In the genomic region with DNA sequence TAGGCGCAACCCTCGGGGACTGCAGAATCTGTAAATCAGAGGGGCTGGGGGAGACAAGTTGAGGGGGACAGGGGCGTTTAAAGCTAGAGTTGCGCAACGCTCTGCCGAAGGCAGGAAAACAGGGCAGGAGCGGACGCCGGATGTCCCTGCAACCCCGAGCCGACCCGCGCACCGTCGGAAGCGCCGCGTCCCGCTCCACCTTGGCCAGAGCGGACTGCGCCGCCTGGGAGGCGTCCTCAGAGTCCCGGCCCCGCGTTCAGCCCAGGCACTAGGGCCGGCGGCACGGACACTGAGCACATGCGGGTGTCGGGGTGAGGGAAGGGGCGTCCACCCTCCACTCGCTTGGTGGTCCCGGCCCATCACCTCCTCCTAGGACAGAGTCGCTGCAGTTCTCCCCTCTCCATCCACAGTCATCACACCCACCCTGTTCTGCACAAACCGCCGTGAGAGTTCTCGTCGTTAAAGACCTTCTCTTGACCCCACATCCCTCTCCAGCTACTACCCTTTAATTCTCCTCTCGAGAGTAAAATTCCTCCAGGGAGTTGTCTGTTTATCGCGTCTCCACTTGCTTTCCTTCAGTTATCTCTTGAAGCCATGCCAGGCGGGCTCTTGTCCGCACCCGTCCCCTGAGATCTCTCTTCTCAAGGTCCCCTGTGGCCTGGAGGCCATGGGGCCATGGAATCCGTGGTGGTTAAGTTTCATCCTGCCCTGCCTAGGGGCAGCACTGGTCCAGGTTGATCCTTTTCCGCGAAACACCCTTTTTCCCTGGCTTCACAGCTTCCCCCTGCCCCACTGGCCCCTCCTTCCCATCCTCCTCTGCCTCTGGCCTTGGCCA, we compare ENCODE assay signal across 6 cellular contexts. TPM values are rescaled to one million over a fixed set of nuclear protein-coding genes. Genes with fewer than 3 reads are reported as not detected.
DNase-seq lines count a peak whose midpoint lies in the region; TF ChIP-seq lines count a peak whose summit lies in the region.

No MANE protein-coding gene starts in this region.

- peak; percentile 64 for DNase-seq in ELR (ENCODE audit: low read depth)
- no peak for DNase-seq in PC-9
- DNase-seq in right atrium auricular region (ENCODE audit: low spot score), result no peak
- DNase-seq in uterus, result peak in 1 of 2 donors; percentile 59
- no peak for DNase-seq in middle frontal gyrus (ENCODE audit: extremely low spot score, low spot score)
- no peak for DNase-seq in effector CD4-positive, alpha-beta T cell

- 0 out of 2 replicates have a peak overlapping the region, but pooled peaks have one; percentile 19 for H2AFZ ChIP-seq in PC-9

- TF ChIP-seq CTCF in PC-9 (conservative IDR thresholded peaks at IDR 0.05), result no peak
- peak in 1 of 2 donors; percentile 17 for TF ChIP-seq CTCF in right atrium auricular region (IDR thresholded peaks at IDR 0.05)
- TF ChIP-seq CTCF in uterus (IDR thresholded peaks at IDR 0.05), result peak in 1 of 4 experiments; percentile 0

- peaks cover 25% of the 10 kb centered on the region for H3K79me2 ChIP-seq in PC-9 (ENCODE audit: low read depth)

- H3F3A ChIP-seq in PC-9 (ENCODE audit: insufficient read depth, low read depth), result peaks cover 39% of the 10 kb centered on the region; the same call in 1 of the 2 replicates

- H3K27ac ChIP-seq in PC-9 (no peak overlapping the region), right atrium auricular region (peak overlapping the region; percentile 95 to 97), uterus (peak overlapping the region; percentile 97 to 98)

- peak overlapping the region; percentile 77 for H3K4me2 ChIP-seq in PC-9

- CTCF ChIA-PET in PC-9 (lab: Charles Lee), result interaction anchor here (0.6 to 1.4 kb wide), 3 partner anchors 41 to 189 kb away, joined by 3 to 12 read pairs (median 3); no protein-coding TSS in a partner anchor

- H3K4me3 ChIP-seq in PC-9, result peak overlapping the region; percentile 85; the same call in 1 of the 2 replicates
- H3K4me3 ChIP-seq in right atrium auricular region, result peak overlapping the region; percentile 88 to 93
- peak overlapping the region; percentile 64 to 74 for H3K4me3 ChIP-seq in uterus

- intact Hi-C loops in PC-9 (cut with micrococcal nuclease; ENCODE audit: unreplicated experiment) (loop anchor here (5.0 kb wide), 1 partner anchor 366 kb away; a partner anchor contains a TSS), uterus (cut with DNase I; ENCODE audit: low total_unique reads) (no loop called here)

- TSS peak; percentile 31 for BruUV-seq in PC-9 (replicated peaks; lab: Mats Ljungman, UMichigan)

- H3K4me1 ChIP-seq in PC-9 (replicated peaks; ENCODE audit: insufficient read depth) (peaks cover 37% of the 10 kb centered on the region), right atrium auricular region (peaks cover 0 to 53% of the 10 kb centered on the region in 2 donors), uterus (peaks cover 17 to 27% of the 10 kb centered on the region in 2 donors)

- no peaks in the 10 kb centered on the region for H3K27me3 ChIP-seq in PC-9 (ENCODE audit: insufficient read depth, low read depth)
- no peaks in the 10 kb centered on the region for H3K27me3 ChIP-seq in right atrium auricular region
- H3K27me3 ChIP-seq in uterus, result no peaks in the 10 kb centered on the region

- no peaks in the 10 kb centered on the region for H4K20me1 ChIP-seq in PC-9 (ENCODE audit: insufficient read depth)

- H3K36me3 ChIP-seq in PC-9 (ENCODE audit: low read depth) (no peaks in the 10 kb centered on the region), right atrium auricular region (peaks cover 8% of the 10 kb centered on the region), uterus (no peaks in the 10 kb centered on the region)

- H3K9me3 ChIP-seq in PC-9 (ENCODE audit: insufficient read depth, low read depth) (no peaks in the 10 kb centered on the region), right atrium auricular region (no peaks in the 10 kb centered on the region), uterus (no peaks in the 10 kb centered on the region)

- no peak for TF ChIP-seq POLR2A in uterus (IDR thresholded peaks at IDR 0.05)

- no peaks in the 10 kb centered on the region for H3K9me2 ChIP-seq in PC-9 (ENCODE audit: insufficient read depth)

- POLR2A ChIA-PET in PC-9 (lab: Charles Lee; ENCODE audit: unreplicated experiment), result interaction anchor here (0.5 to 1.0 kb wide), 11 partner anchors 18 to 1604 kb away, joined by 3 to 13 read pairs (median 6); a partner anchor contains a TSS

RNA-seq across cellular contexts. Expression of a gene that starts 0.8 kb away (rescaled TPM):
- total RNA-seq in PC-9 (2021), result 167 and 202 TPM in 2 replicates
- total RNA-seq in right atrium auricular region, result 10 to 100 TPM; 45.8 to 56.0 TPM
- total RNA-seq in uterus, result 100 to 1,000 TPM; 102 to 543 (median 193) TPM

RNA-seq across cellular contexts. Expression of a gene that starts 11.4 kb away (rescaled TPM):
- 12.2 and 12.3 TPM in 2 replicates for total RNA-seq in PC-9 (2021)
- 1 to 10 TPM; 1.6 to 2.6 TPM for total RNA-seq in right atrium auricular region
- 10 to 100 TPM in 1 of 4 donors, 1 to 10 TPM in 3; 3.6 to 20.0 (median 7.1) TPM for total RNA-seq in uterus

RNA-seq across cellular contexts. Expression of a gene that starts 18.5 kb away (rescaled TPM):
- total RNA-seq in PC-9 (2021) (90.8 and 93.1 TPM in 2 replicates), right atrium auricular region (10 to 100 TPM; 40.9 to 45.5 TPM), uterus (100 to 1,000 TPM in 2 of 4 donors, 10 to 100 TPM in 2; 61.0 to 146 (median 95.6) TPM)

RNA-seq across cellular contexts. Expression of a gene that starts 24.8 kb away (rescaled TPM):
- total RNA-seq in PC-9 (2021), result 144 and 181 TPM in 2 replicates
- total RNA-seq in right atrium auricular region, result 10 to 100 TPM; 25.0 to 47.2 TPM
- total RNA-seq in uterus, result 100 to 1,000 TPM in 2 of 4 donors, 10 to 100 TPM in 2; 30.6 to 107 (median 82.7) TPM

RNA-seq across cellular contexts. Expression of a gene that starts 51.6 kb away (rescaled TPM):
- total RNA-seq in PC-9 (2021), result 22.2 and 31.7 TPM in 2 replicates
- 1 to 10 TPM in 1 of 2 donors, under 1 TPM in 1; 0.90 to 1.1 TPM for total RNA-seq in right atrium auricular region
- 1 to 10 TPM in 2 of 4 donors, not detected in 2; 1.9 to 3.0 TPM for total RNA-seq in uterus
